8 cellular contexts compared by ENCODE assay signal in the genomic region with DNA sequence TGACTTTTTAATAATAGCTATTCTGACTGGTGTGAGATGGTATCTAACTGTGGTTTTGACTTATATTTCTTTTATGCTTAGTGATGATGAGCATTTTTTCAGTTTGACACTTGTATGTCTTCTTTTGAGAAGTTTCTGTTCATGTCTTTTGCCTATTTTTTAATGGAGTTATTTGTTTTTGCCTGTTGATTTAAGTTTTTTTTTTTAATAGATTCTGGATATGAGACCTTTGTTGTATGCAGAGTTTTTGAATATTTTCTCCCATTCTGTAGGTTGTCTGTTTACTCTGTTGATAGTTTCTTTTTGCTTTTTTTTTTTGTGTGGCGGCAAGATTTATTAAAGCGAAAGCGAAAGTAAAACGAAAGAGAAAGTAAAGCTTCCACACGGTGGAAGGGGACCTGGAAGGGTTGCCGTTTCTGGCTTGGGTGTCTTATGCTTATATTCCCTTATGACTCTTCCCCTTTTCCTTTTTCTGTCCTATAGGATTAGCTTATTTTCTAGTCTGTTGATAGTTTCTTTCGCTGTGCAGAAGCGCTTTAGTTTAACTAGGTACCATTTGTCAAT.
DNase-seq lines count a peak whose midpoint lies in the region; ATAC-seq and TF ChIP-seq lines count a peak whose summit lies in the region.

No MANE protein-coding gene starts in this region.

- peaks cover 32% of the 10 kb centered on the region for H3K4me1 Mint-ChIP-seq in stimulated activated effector memory CD8-positive, alpha-beta T cell treated with anti-CD3 and anti-CD28 coated beads, Interleukin-12 subunit alpha, Interleukin-12 subunit beta, amount 100 ng/mL, for 72 hours

- H3K4me3 ChIP-seq in epithelial cell of proximal tubule (ENCODE audit: low read depth, low read length): peak overlapping the region; percentile 52

- peak overlapping the region; percentile 94 for H3K27ac Mint-ChIP-seq in stimulated activated effector memory CD8-positive, alpha-beta T cell treated with anti-CD3 and anti-CD28 coated beads, Interleukin-12 subunit alpha, Interleukin-12 subunit beta, amount 100 ng/mL, for 72 hours

- H3K9me3 Mint-ChIP-seq in stimulated activated effector memory CD8-positive, alpha-beta T cell treated with anti-CD3 and anti-CD28 coated beads, Interleukin-12 subunit alpha, Interleukin-12 subunit beta, amount 100 ng/mL, for 72 hours: peaks cover 3% of the 10 kb centered on the region

- TF ChIP-seq CTCF in epithelial cell of proximal tubule (conservative IDR thresholded peaks at IDR 0.05; ENCODE audit: low read depth, low read length): no peak

- no peak for DNase-seq in activated CD4-positive, CD25-positive, alpha-beta regulatory T cell (lab: John Stamatoyannopoulos, UW)
- DNase-seq in RPMI7951 (ENCODE audit: low read depth) (peak; percentile 60), epithelial cell of proximal tubule (ENCODE audit: low read depth) (no peak), NCI-H2081 treated with DMSO at 0.1 percent for 48 hours (lab: John Stamatoyannopoulos, UW) (no peak), NCI-H1930 (lab: John Stamatoyannopoulos, UW) (no peak)
- no peak for DNase-seq in stimulated activated effector memory CD8-positive, alpha-beta T cell treated with anti-CD3 and anti-CD28 coated beads, Interleukin-12 subunit alpha, Interleukin-12 subunit beta, amount 100 ng/mL, for 72 hours (ENCODE audit: low spot score in 2 of 2)

- peak; percentile 65 to 70 for ATAC-seq in activated CD4-positive, CD25-positive, alpha-beta regulatory T cell treated with anti-CD3 and anti-CD28 coated beads, Interleukin-2, amount 50 U/mL, for 24 hours
- no peak for ATAC-seq in stimulated activated effector memory CD8-positive, alpha-beta T cell treated with anti-CD3 and anti-CD28 coated beads, Interleukin-12 subunit alpha, Interleukin-12 subunit beta, amount 100 ng/mL, for 72 hours
- ATAC-seq in HG02623 (IDR thresholded peaks at IDR 0.05; ENCODE audit: unreplicated experiment): no peak

- H3K4me3 Mint-ChIP-seq in stimulated activated effector memory CD8-positive, alpha-beta T cell treated with anti-CD3 and anti-CD28 coated beads, Interleukin-12 subunit alpha, Interleukin-12 subunit beta, amount 100 ng/mL, for 72 hours: peak overlapping the region; percentile 74

- H3K36me3 Mint-ChIP-seq in stimulated activated effector memory CD8-positive, alpha-beta T cell treated with anti-CD3 and anti-CD28 coated beads, Interleukin-12 subunit alpha, Interleukin-12 subunit beta, amount 100 ng/mL, for 72 hours: peaks cover 6% of the 10 kb centered on the region

Comparison
In these comparisons a context has a peak if more than half of its experiments do, and no peak if none do; other contexts are left out.
1. ATAC-seq: peak in activated CD4-positive, CD25-positive, alpha-beta regulatory T cell treated with anti-CD3 and anti-CD28 coated beads, Interleukin-2, amount 50 U/mL, for 24 hours (2 of 2); none in stimulated activated effector memory CD8-positive, alpha-beta T cell treated with anti-CD3 and anti-CD28 coated beads, Interleukin-12 subunit alpha, Interleukin-12 subunit beta, amount 100 ng/mL, for 72 hours (single experiment) and HG02623 (single experiment).